Comparison of ENCODE assay signal across 28 cellular contexts in the genomic region with DNA sequence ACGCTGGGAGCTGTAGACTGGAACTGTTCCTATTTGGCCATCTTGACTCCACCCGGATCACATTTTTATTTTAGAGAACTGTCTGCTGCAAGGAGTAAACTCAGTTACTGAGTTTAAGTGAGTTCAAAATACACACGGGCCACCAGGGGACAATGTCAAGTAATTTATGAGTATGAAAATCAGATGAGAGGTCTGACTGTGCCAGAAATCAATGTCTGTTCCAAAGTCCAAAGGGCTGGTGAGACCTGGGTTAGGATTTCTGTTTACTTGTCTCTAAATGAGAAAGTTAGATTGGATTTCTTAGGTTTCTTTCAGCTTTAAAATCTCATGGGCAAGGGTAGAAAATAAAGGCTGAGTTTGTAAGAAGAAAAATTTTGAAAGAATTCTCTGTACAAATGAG.
DNase-seq lines count a peak whose midpoint lies in the region; ATAC-seq, FAIRE-seq and TF ChIP-seq lines count a peak whose summit lies in the region.
"Had no signal": no experiment of that assay in that cellular context is flagged by ENCODE, and none has a peak within 500 bp of the region (broad histone marks: within the 10 kb centered on the region; RNA-seq: fewer than 3 reads in every experiment).

No MANE protein-coding gene starts in this region.

- no peak overlapping the region for H3K4me3 ChIP-seq in pancreas
- H3K4me3 ChIP-seq: GM23248, SJCRH30 had no signal

- H3K9me3 ChIP-seq in pancreas: no peaks in the 10 kb centered on the region
- H3K9me3 ChIP-seq: Caco-2, SJCRH30 had no signal

- no peak for TF ChIP-seq CTCF in pancreas (IDR thresholded peaks at IDR 0.05)

- intact Hi-C loops in pancreas (cut with DNase I): no loop called here

- in situ Hi-C loops in G401 (cut with HindIII; ENCODE audit: low sequenced_read_pairs): no loop called here

- ATAC-seq in left lobe of liver: peak; percentile 63
- ATAC-seq in pancreas: peak; percentile 75 to 95 (median 91)
- no peak for ATAC-seq in GM21360 (IDR thresholded peaks at IDR 0.05; ENCODE audit: unreplicated experiment)
- ATAC-seq: PC-3, Right ventricle myocardium inferior, SK-N-SH treated with all-trans-retinoic acid at 6 μM for 48 hours had no signal

- peak; percentile 42 for DNase-seq in HuH-7 (ENCODE audit: low spot score)
- no peak for DNase-seq in left lobe of liver (ENCODE audit: low spot score)
- DNase-seq in pancreas: peak in 3 of 6 donors; percentile 14 to 23 (median 19)
- no peak for DNase-seq in G401 (ENCODE audit: low spot score)
- DNase-seq in NCI-H2029 (lab: John Stamatoyannopoulos, UW): no peak
- no peak for DNase-seq in caudate nucleus (lab: John Stamatoyannopoulos, UW)
- DNase-seq: C1 segment of cervical spinal cord; Caco-2; CD4-positive, alpha-beta memory T cell; DMS 273 treated with DMSO at 0.1 percent for 48 hours; DMS79; GM23248; H9; HFFc6; Karpas-422; NCI-H1092 treated with DMSO at 0.1 percent for 48 hours; NCI-H1436; NCI-H187; NCI-H2171 treated with DMSO at 0.1 percent for 48 hours; NCI-H345; NCI-H510A treated with DMSO at 0.1 percent for 48 hours; NCI-H748 treated with DMSO at 0.1 percent for 48 hours; PC-3; SJCRH30 had no signal

- 10 to 12% methylated on average over 3 of the region's 3 CpGs for WGBS in pancreas, 2 donors

- no peak for FAIRE-seq in pancreas (lab: Jason Lieb, UNC)
- FAIRE-seq: GM12892 had no signal

- H3K27ac ChIP-seq in pancreas: no peak overlapping the region
- H3K27ac ChIP-seq in caudate nucleus (ENCODE audit: low read depth, low read length): no peak overlapping the region
- H3K27ac ChIP-seq: GM23248, SJCRH30 had no signal

- no peaks in the 10 kb centered on the region for H3K27me3 ChIP-seq in pancreas
- H3K27me3 ChIP-seq: SJCRH30 had no signal

- H3K4me1 ChIP-seq in pancreas: peaks cover 5 to 10% (median 7%) of the 10 kb centered on the region in 3 donors
- H3K4me1 ChIP-seq: Caco-2, SJCRH30 had no signal

- H3K36me3 ChIP-seq in pancreas: no peaks in the 10 kb centered on the region
- H3K36me3 ChIP-seq: SJCRH30 had no signal
